In genomic region chr2:107936427-107937359, GRCh38 we compare ENCODE assay signal across 8 cellular contexts. TPM values are rescaled to one million over a fixed set of nuclear protein-coding genes. Genes with fewer than 3 reads are reported as not detected.
DNase-seq lines count a peak whose midpoint lies in the region; ATAC-seq, FAIRE-seq and TF ChIP-seq lines count a peak whose summit lies in the region.

No MANE protein-coding gene starts in this region.

- TF ChIP-seq CTCF in AG04450 (IDR thresholded peaks at IDR 0.05; ENCODE audit: low read depth, low read length) (0 out of 2 replicates have a peak, but pooled peaks have one; percentile 36), GM10266 (IDR thresholded peaks at IDR 0.05; ENCODE audit: control insufficient read depth, insufficient read depth, low read depth, missing control alignments) (peak; percentile 46), kidney (IDR thresholded peaks at IDR 0.05; ENCODE audit: borderline replicate concordance, extremely low read depth, insufficient read depth) (peak; percentile 58)

- intact Hi-C loops in kidney (cut with DNase I): no loop called here

- FAIRE-seq in kidney (lab: Jason Lieb, UNC): peak; percentile 68

- H3K27ac ChIP-seq in AG04450 (ENCODE audit: low read depth, low read length) (no peak overlapping the region), kidney (ENCODE audit: low read depth in 2 of 2, low read length in 2 of 2) (no peak overlapping the region)

- POLR2A ChIA-PET in AG04450 (lab: Yijun Ruan, JAX): no interaction called here

- no peak for ATAC-seq in GM18511 (IDR thresholded peaks at IDR 0.05; ENCODE audit: unreplicated experiment)
- ATAC-seq in GM21717 (IDR thresholded peaks at IDR 0.05; ENCODE audit: unreplicated experiment): no peak

- no peaks in the 10 kb centered on the region for H3K36me3 ChIP-seq in kidney (ENCODE audit: control insufficient read depth in 1 of 2, insufficient read depth in 2 of 2, low read length in 2 of 2)

- no peaks in the 10 kb centered on the region for H3K9me3 ChIP-seq in AG04450 (ENCODE audit: control insufficient read depth, insufficient read depth, low read length)
- no peaks in the 10 kb centered on the region for H3K9me3 ChIP-seq in kidney (ENCODE audit: control insufficient read depth in 1 of 2, low read length in 2 of 2)

- CTCF ChIA-PET in AG04450 (lab: Charles Lee): interaction anchor here (0.8 to 1.9 kb wide), 3 partner anchors 9 to 361 kb away, joined by 3 to 4 read pairs (median 3); no protein-coding TSS in a partner anchor

- H3K27me3 ChIP-seq in AG04450 (ENCODE audit: control insufficient read depth, insufficient read depth, low read length): no peaks in the 10 kb centered on the region

- DNase-seq in AG04450 (ENCODE audit: low read depth, low spot score) (no peak), GM10266 (ENCODE audit: extremely low spot score) (no peak), SW480 (ENCODE audit: low spot score) (peak; percentile 13), kidney (no peak), DMS79 treated with DMSO at 0.1 percent for 48 hours (lab: John Stamatoyannopoulos, UW) (no peak)
- no peak for DNase-seq in stimulated activated CD4-positive, alpha-beta T cell treated with anti-CD3 and anti-CD28 coated beads, Interleukin-1b, Interleukin-23, amount 100 ng/mL, for 48 hours

- no peak overlapping the region for H3K9ac ChIP-seq in kidney (ENCODE audit: low read length in 2 of 2)

- H3K4me1 ChIP-seq in kidney (ENCODE audit: control insufficient read depth in 1 of 2, insufficient read depth in 1 of 2, low read depth in 1 of 2, low read length in 2 of 2): no peaks in the 10 kb centered on the region

- H3K4me3 ChIP-seq in AG04450 (ENCODE audit: low read depth, low read length) (no peak overlapping the region), kidney (ENCODE audit: low read length in 2 of 2) (no peak overlapping the region)

RNA-seq across cellular contexts. Expression of gene SLC5A7, which starts 49.6 kb away (rescaled TPM):
- polyA plus RNA-seq in AG04450 (2011; rRNA removed) (not detected in 2 replicates), kidney (ENCODE audit: insufficient read depth, low read depth, low replicate concordance) (0.75 TPM)
- polyA minus RNA-seq in AG04450 (2011; rRNA and poly(A)+ RNA removed): not detected in 2 replicates
- 0.88 TPM for total RNA-seq in kidney
